In the genomic region with DNA sequence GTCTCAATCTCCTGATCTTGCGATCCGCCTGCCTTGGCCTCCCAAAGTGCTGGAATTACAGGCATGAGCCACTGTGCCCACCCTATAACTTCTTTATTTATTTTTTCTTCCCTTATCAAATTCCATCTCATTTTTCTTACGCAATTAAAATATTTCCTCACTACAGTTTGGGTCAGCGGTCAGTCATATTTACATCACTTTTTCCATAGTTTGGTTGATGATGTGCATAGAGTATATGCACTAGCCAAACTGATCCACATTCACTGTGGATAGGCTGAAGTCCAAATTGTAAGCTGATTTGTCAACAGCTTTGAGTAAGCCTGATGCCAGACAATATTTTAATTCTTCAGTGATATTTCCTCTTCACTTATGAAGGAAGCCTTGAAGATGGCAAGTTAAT, we compare ENCODE assay signal across 10 cellular contexts.
"Had no signal": no experiment of that assay in that cellular context is flagged by ENCODE, and none has a peak within 500 bp of the region (broad histone marks: within the 10 kb centered on the region; RNA-seq: fewer than 3 reads in every experiment).

No MANE protein-coding gene starts in this region.

- H3K27me3 ChIP-seq: adrenal gland, dorsolateral prefrontal cortex, hepatocyte, stomach had no signal

- DNase-seq: activated B cell treated with CpG ODN at 0.5 μM for 24 hours; activated CD4-positive, alpha-beta T cell treated with anti-CD3 and anti-CD28 coated beads, Interleukin-2, amount 10 ng/mL, durations not matched to agents 24 days and 14 days; activated naive CD4-positive, alpha-beta T cell treated with anti-CD3 and anti-CD28 coated beads for 36 hours; adrenal gland; dorsolateral prefrontal cortex; stimulated activated CD4-positive, alpha-beta T cell treated with anti-CD3 and anti-CD28 coated beads, Interleukin-15, amount 100 ng/mL, for 24 hours; stomach; T-helper 2 cell had no signal

- H3K4me3 ChIP-seq: adrenal gland, dorsolateral prefrontal cortex, hepatocyte, stomach, thoracic aorta had no signal

- H3K36me3 ChIP-seq: adrenal gland, stomach, thoracic aorta had no signal

- H3K9me3 ChIP-seq: adrenal gland, stomach, thoracic aorta had no signal
